Comparison of ENCODE assay signal across 1 cellular context in the genomic region with DNA sequence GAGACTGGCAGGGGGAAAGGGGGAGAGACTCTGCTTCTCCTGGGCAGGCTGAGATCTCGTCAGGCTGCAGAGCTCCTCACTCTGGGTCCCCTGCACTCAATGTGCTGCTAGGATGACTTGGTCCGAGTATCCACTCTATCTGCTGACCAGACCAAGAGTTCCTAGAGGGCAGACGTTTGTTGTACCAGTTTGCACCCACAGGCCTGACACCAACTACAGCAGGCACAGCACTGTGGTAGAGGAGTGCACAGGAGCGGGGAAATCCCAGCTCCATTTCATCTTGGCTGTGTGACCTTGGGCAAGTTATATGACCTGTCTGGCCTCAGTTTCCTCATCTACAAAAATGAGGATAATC.
TF ChIP-seq lines count a peak whose summit lies in the region.

No MANE protein-coding gene starts in this region.

TF ChIP-seq in GM23338, 12 proteins besides CTCF, POLR2A, EP300 and RAD21:
- TF ChIP-seq JUNB (IDR thresholded peaks at IDR 0.05; ENCODE audit: unreplicated experiment) (no peak), EZH2phosphoT487 (IDR thresholded peaks at IDR 0.05; ENCODE audit: unreplicated experiment) (no peak), POLR2AphosphoS5 (IDR thresholded peaks at IDR 0.05; ENCODE audit: low read depth) (no peak), ZNF331 (CRISPR knock-in tag; IDR thresholded peaks at IDR 0.05; ENCODE audit: low read depth) (no peak), STAT1 (IDR thresholded peaks at IDR 0.05; ENCODE audit: unreplicated experiment) (no peak), NANOG (IDR thresholded peaks at IDR 0.05; ENCODE audit: borderline replicate concordance) (no peak), ZNF114 (CRISPR knock-in tag; IDR thresholded peaks at IDR 0.05) (no peak)
- TF ChIP-seq, protein P1, sequence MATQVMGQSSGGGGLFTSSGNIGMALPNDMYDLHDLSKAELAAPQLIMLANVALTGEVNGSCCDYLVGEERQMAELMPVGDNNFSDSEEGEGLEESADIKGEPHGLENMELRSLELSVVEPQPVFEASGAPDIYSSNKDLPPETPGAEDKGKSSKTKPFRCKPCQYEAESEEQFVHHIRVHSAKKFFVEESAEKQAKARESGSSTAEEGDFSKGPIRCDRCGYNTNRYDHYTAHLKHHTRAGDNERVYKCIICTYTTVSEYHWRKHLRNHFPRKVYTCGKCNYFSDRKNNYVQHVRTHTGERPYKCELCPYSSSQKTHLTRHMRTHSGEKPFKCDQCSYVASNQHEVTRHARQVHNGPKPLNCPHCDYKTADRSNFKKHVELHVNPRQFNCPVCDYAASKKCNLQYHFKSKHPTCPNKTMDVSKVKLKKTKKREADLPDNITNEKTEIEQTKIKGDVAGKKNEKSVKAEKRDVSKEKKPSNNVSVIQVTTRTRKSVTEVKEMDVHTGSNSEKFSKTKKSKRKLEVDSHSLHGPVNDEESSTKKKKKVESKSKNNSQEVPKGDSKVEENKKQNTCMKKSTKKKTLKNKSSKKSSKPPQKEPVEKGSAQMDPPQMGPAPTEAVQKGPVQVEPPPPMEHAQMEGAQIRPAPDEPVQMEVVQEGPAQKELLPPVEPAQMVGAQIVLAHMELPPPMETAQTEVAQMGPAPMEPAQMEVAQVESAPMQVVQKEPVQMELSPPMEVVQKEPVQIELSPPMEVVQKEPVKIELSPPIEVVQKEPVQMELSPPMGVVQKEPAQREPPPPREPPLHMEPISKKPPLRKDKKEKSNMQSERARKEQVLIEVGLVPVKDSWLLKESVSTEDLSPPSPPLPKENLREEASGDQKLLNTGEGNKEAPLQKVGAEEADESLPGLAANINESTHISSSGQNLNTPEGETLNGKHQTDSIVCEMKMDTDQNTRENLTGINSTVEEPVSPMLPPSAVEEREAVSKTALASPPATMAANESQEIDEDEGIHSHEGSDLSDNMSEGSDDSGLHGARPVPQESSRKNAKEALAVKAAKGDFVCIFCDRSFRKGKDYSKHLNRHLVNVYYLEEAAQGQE (IDR thresholded peaks at IDR 0.05; ENCODE audit: unreplicated experiment), result no peak
